Comparison of ENCODE assay signal across 8 cellular contexts in genomic region chr2:46230115-46230571, GRCh38.
DNase-seq lines count a peak whose midpoint lies in the region; ATAC-seq and TF ChIP-seq lines count a peak whose summit lies in the region.

No MANE protein-coding gene starts in this region.

- intact Hi-C loops in testis (cut with DNase I; ENCODE audit: low total_unique reads): no loop called here

- no peaks in the 10 kb centered on the region for H3K9me3 ChIP-seq in NT2/D1 (ENCODE audit: insufficient read depth, low read length)
- no peaks in the 10 kb centered on the region for H3K9me3 ChIP-seq in testis

- H3K4me1 Mint-ChIP-seq in endothelial cell (ENCODE audit: unreplicated experiment): peaks cover 44% of the 10 kb centered on the region

- H3K27ac Mint-ChIP-seq in endothelial cell (ENCODE audit: unreplicated experiment): no peak overlapping the region

- no peaks in the 10 kb centered on the region for H3K9me3 Mint-ChIP-seq in endothelial cell (ENCODE audit: unreplicated experiment)

- H3K36me3 ChIP-seq in NT2/D1 (ENCODE audit: insufficient read depth, insufficient read length, low read length) (no peaks in the 10 kb centered on the region), testis (ENCODE audit: low read depth, missing control alignments) (no peaks in the 10 kb centered on the region)

- no peaks in the 10 kb centered on the region for H3K27me3 ChIP-seq in NT2/D1 (ENCODE audit: insufficient read depth, insufficient read length)
- H3K27me3 ChIP-seq in testis: no peaks in the 10 kb centered on the region

- no peak for TF ChIP-seq CTCF in testis (IDR thresholded peaks at IDR 0.05)
- TF ChIP-seq CTCF in endothelial cell (IDR thresholded peaks at IDR 0.05; ENCODE audit: unreplicated experiment): no peak

- no peaks in the 10 kb centered on the region for H3K36me3 Mint-ChIP-seq in endothelial cell (ENCODE audit: low read depth, unreplicated experiment)

- WGBS in testis, 2 donors: 88 to 91% methylated on average over 5 to 6 of the region's 6 CpGs

- no peak for TF ChIP-seq POLR2A in testis (IDR thresholded peaks at IDR 0.05)

- no peak overlapping the region for H3K9ac ChIP-seq in NT2/D1 (ENCODE audit: insufficient read length, low read depth)

- H3K27me3 Mint-ChIP-seq in endothelial cell (ENCODE audit: unreplicated experiment): peaks cover 2% of the 10 kb centered on the region

- H3K4me1 ChIP-seq in NT2/D1 (ENCODE audit: insufficient read depth, insufficient read length) (peaks cover 17% of the 10 kb centered on the region), testis (no peaks in the 10 kb centered on the region)

- H3K27ac ChIP-seq in testis: no peak overlapping the region

- no peak overlapping the region for H3K4me3 Mint-ChIP-seq in endothelial cell (ENCODE audit: unreplicated experiment)

- H3K4me3 ChIP-seq in NT2/D1 (ENCODE audit: insufficient read length, low read depth) (no peak overlapping the region), testis (no peak overlapping the region)

- ATAC-seq in HG02610 (IDR thresholded peaks at IDR 0.05; ENCODE audit: unreplicated experiment): peak; percentile 37

- DNase-seq in NCI-H345 (lab: John Stamatoyannopoulos, UW) (peak; percentile 29), NCI-H345 treated with DMSO at 0.1 percent for 48 hours (lab: John Stamatoyannopoulos, UW; ENCODE audit: unreplicated experiment) (no peak), NT2/D1 (ENCODE audit: low read depth, low spot score) (peak; percentile 16), fibroblast of gingiva (ENCODE audit: low read depth) (peak; percentile 14), testis (peak; percentile 23), NCI-H1048 (lab: John Stamatoyannopoulos, UW) (no peak), endothelial cell (ENCODE audit: low spot score) (no peak)

Comparison
In these comparisons a context has a peak if more than half of its experiments do, and no peak if none do; other contexts are left out.
1. DNase-seq: peak in NCI-H345 (single experiment), NT2/D1 (single experiment), fibroblast of gingiva (single experiment) and testis (single experiment); none in NCI-H345 treated with DMSO at 0.1 percent for 48 hours (single experiment), NCI-H1048 (single experiment) and endothelial cell (single experiment).